Comparison of ENCODE assay signal across 18 cellular contexts in the genomic region with DNA sequence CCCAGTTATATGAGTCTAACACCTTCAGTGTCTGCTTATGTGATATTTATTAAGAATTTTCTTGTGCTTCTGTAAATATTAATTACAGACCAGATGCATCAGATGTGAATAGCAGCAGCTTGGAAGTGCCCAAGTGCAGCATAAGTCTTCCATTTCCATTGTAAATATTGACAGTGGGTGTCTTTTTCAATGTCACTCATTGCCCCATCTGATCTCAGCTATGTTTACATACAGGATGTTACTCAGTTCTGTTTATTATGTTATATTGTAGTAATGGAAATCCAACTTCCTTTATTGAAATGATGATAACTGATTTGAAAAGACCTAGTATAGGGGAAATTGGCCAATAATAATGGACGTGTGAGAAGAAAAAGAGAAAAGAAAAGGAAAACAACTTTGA.
"Had no signal": no experiment of that assay in that cellular context is flagged by ENCODE, and none has a peak within 500 bp of the region (broad histone marks: within the 10 kb centered on the region; RNA-seq: fewer than 3 reads in every experiment).

No MANE protein-coding gene starts in this region.

- H3K27me3 Mint-ChIP-seq: activated CD4-positive, alpha-beta memory T cell treated with anti-CD3 and anti-CD28 coated beads for 36 hours; activated CD4-positive, alpha-beta T cell treated with anti-CD3 and anti-CD28 coated beads for 36 hours; dendritic cell treated with granulocyte-macrophage colony-stimulating factor and Interleukin-4, amounts not matched to agents 40 ng/mL and 50 ng/mL, for 4 days; natural killer cell treated with Interleukin-12 subunit alpha and Interleukin-12 subunit beta and Interleukin-15 and Interleukin-18, amount 100 ng/mL, for 72 hours had no signal

- H3K27ac ChIP-seq: lower lobe of right lung, thyroid gland had no signal

- DNase-seq: activated CD4-positive, alpha-beta memory T cell treated with anti-CD3 and anti-CD28 coated beads for 36 hours; activated CD4-positive, alpha-beta T cell treated with anti-CD3 and anti-CD28 coated beads for 36 hours; activated T-cell treated with anti-CD3 and anti-CD28 coated beads for 4 hours; amniotic stem cell; effector CD8-positive, alpha-beta T cell; foreskin fibroblast; left cardiac atrium; lower lobe of right lung; nucleus accumbens; stimulated activated CD4-positive, alpha-beta T cell treated with anti-CD3 and anti-CD28 coated beads, Interleukin-2, amount 100 ng/mL, for 24 hours; stimulated activated naive CD4-positive, alpha-beta T cell treated with Interleukin-2 at 50 U/mL for 16 hours; thyroid gland had no signal

- FAIRE-seq: TTC549 had no signal

- H3K27me3 ChIP-seq: thyroid gland had no signal

- H3K4me3 ChIP-seq: lower lobe of right lung, thyroid gland had no signal

- H3K9me3 ChIP-seq: thyroid gland had no signal

- H3K4me1 Mint-ChIP-seq: activated CD4-positive, alpha-beta T cell treated with anti-CD3 and anti-CD28 coated beads for 36 hours; WTC11 had no signal

- H3K36me3 ChIP-seq: lower lobe of right lung, thyroid gland had no signal

- H3K4me3 Mint-ChIP-seq: activated CD4-positive, alpha-beta memory T cell treated with anti-CD3 and anti-CD28 coated beads for 36 hours; activated CD4-positive, alpha-beta T cell treated with anti-CD3 and anti-CD28 coated beads for 36 hours; activated naive CD8-positive, alpha-beta T cell; dendritic cell treated with granulocyte-macrophage colony-stimulating factor and Interleukin-4, amounts not matched to agents 40 ng/mL and 50 ng/mL, for 4 days; natural killer cell treated with Interleukin-12 subunit alpha and Interleukin-12 subunit beta and Interleukin-15 and Interleukin-18, amount 100 ng/mL, for 72 hours; T-helper 2 cell treated with Interferon-gamma antibody and Interleukin-4, amounts not matched to agents 5 μg/mL and 100 μg/mL, for 36 hours; WTC11 had no signal

- H3K27ac Mint-ChIP-seq: activated CD4-positive, alpha-beta memory T cell treated with anti-CD3 and anti-CD28 coated beads for 36 hours; activated CD4-positive, alpha-beta T cell treated with anti-CD3 and anti-CD28 coated beads for 36 hours; activated naive CD8-positive, alpha-beta T cell; dendritic cell treated with granulocyte-macrophage colony-stimulating factor and Interleukin-4, amounts not matched to agents 40 ng/mL and 50 ng/mL, for 4 days; natural killer cell treated with Interleukin-12 subunit alpha and Interleukin-12 subunit beta and Interleukin-15 and Interleukin-18, amount 100 ng/mL, for 72 hours; T-helper 2 cell treated with Interferon-gamma antibody and Interleukin-4, amounts not matched to agents 5 μg/mL and 100 μg/mL, for 36 hours; WTC11 had no signal

- H3K4me1 ChIP-seq: lower lobe of right lung, thyroid gland had no signal

- H3K36me3 Mint-ChIP-seq: activated CD4-positive, alpha-beta memory T cell treated with anti-CD3 and anti-CD28 coated beads for 36 hours; activated naive CD8-positive, alpha-beta T cell; natural killer cell treated with Interleukin-12 subunit alpha and Interleukin-12 subunit beta and Interleukin-15 and Interleukin-18, amount 100 ng/mL, for 72 hours had no signal
